16 cellular contexts compared by ENCODE assay signal in genomic region chr2:236535024-236535423, GRCh38. TPM values are rescaled to one million over a fixed set of nuclear protein-coding genes. Genes with fewer than 3 reads are reported as not detected.
DNase-seq lines count a peak whose midpoint lies in the region; ATAC-seq, FAIRE-seq and TF ChIP-seq lines count a peak whose summit lies in the region.
"Had no signal": no experiment of that assay in that cellular context is flagged by ENCODE, and none has a peak within 500 bp of the region (broad histone marks: within the 10 kb centered on the region; RNA-seq: fewer than 3 reads in every experiment).

No MANE protein-coding gene starts in this region.

- peaks cover 12% of the 10 kb centered on the region for H3K4me1 ChIP-seq in keratinocyte (ENCODE audit: control insufficient read depth, extremely low read depth, insufficient read depth, low read length)
- H3K4me1 ChIP-seq: transverse colon had no signal

- no peak for DNase-seq in activated naive CD8-positive, alpha-beta T cell treated with anti-CD3 and anti-CD28 coated beads, Interleukin-2, amount 50 U/mL, for 24 hours
- DNase-seq in brain pericyte (ENCODE audit: low read depth, low spot score) (peak; percentile 93), keratinocyte (ENCODE audit: low read depth, low spot score) (peak; percentile 1), urothelium cell line (ENCODE audit: low spot score) (peak; percentile 71), SHP77 (lab: John Stamatoyannopoulos, UW) (no peak)
- no peak for DNase-seq in activated T-cell treated with anti-CD3 and anti-CD28 coated beads, Interleukin-2, amount 50 U/mL, for 72 hours
- DNase-seq: activated naive CD4-positive, alpha-beta T cell treated with anti-CD3 and anti-CD28 coated beads, Interleukin-2, amount 10 ng/mL, durations not matched to agents 7 days and 5 days; COR-L47; NCI-H146; NCI-H774; nucleus accumbens; Right ventricle myocardium superior; transverse colon had no signal

- dilution Hi-C loops in keratinocyte (cut with MboI; ENCODE audit: extremely low pct_ligation_motif_present, low sequenced_read_pairs), result no loop called here

- TF ChIP-seq CTCF in keratinocyte (optimal IDR thresholded peaks at IDR 0.05 in 1 of 3, IDR thresholded peaks at IDR 0.05 in 1 of 3, conservative IDR thresholded peaks at IDR 0.05 in 1 of 3; ENCODE audit: extremely low read depth in 1 of 3, insufficient read depth in 2 of 3, low read length in 3 of 3), result no peak

- no peak overlapping the region for H3K9ac ChIP-seq in keratinocyte (ENCODE audit: control insufficient read depth, extremely low read depth, insufficient read depth, low read length)

- H4K20me1 ChIP-seq in keratinocyte (ENCODE audit: control insufficient read depth, extremely low read depth, insufficient read depth, low read length), result no peaks in the 10 kb centered on the region

- no peak overlapping the region for H2AFZ ChIP-seq in keratinocyte (ENCODE audit: control insufficient read depth, low read length)

- no peaks in the 10 kb centered on the region for H3K36me3 Mint-ChIP-seq in activated naive CD8-positive, alpha-beta T cell
- peaks cover 4% of the 10 kb centered on the region for H3K36me3 Mint-ChIP-seq in activated naive CD8-positive, alpha-beta T cell treated with anti-CD3 and anti-CD28 coated beads, Interleukin-2, amount 50 U/mL, for 24 hours (ENCODE audit: low read depth)
- peaks cover 0 to 1% of the 10 kb centered on the region in 2 donors for H3K36me3 Mint-ChIP-seq in activated T-cell treated with anti-CD3 and anti-CD28 coated beads, Interleukin-2, amount 50 U/mL, for 72 hours (ENCODE audit: insufficient read depth in 2 of 2)

- H3K4me1 Mint-ChIP-seq in activated naive CD8-positive, alpha-beta T cell (ENCODE audit: low read depth), result peaks cover 44% of the 10 kb centered on the region
- peaks cover 35% of the 10 kb centered on the region for H3K4me1 Mint-ChIP-seq in activated naive CD8-positive, alpha-beta T cell treated with anti-CD3 and anti-CD28 coated beads, Interleukin-2, amount 50 U/mL, for 24 hours
- peaks cover 56% of the 10 kb centered on the region for H3K4me1 Mint-ChIP-seq in activated T-cell treated with anti-CD3 and anti-CD28 coated beads, Interleukin-2, amount 50 U/mL, for 72 hours (ENCODE audit: low read depth)

- no peaks in the 10 kb centered on the region for H3K9me3 Mint-ChIP-seq in activated naive CD8-positive, alpha-beta T cell (ENCODE audit: low read depth)
- H3K9me3 Mint-ChIP-seq in activated naive CD8-positive, alpha-beta T cell treated with anti-CD3 and anti-CD28 coated beads, Interleukin-2, amount 50 U/mL, for 24 hours, result no peaks in the 10 kb centered on the region
- peaks cover 0 to 3% of the 10 kb centered on the region in 2 donors for H3K9me3 Mint-ChIP-seq in activated T-cell treated with anti-CD3 and anti-CD28 coated beads, Interleukin-2, amount 50 U/mL, for 72 hours

- H3K79me2 ChIP-seq in keratinocyte (ENCODE audit: control insufficient read depth, insufficient read depth, low read length), result no peaks in the 10 kb centered on the region

- no peaks in the 10 kb centered on the region for H3K9me3 ChIP-seq in keratinocyte (ENCODE audit: control insufficient read depth, low read depth, low read length)
- H3K9me3 ChIP-seq: transverse colon had no signal

- FAIRE-seq in keratinocyte (lab: Jason Lieb, UNC) (peak; percentile 71), urothelium cell line (lab: Jason Lieb, UNC) (no peak)
- FAIRE-seq: A204.1 had no signal

- H3K36me3 ChIP-seq in keratinocyte (ENCODE audit: control insufficient read depth in 2 of 2, extremely low read depth in 1 of 2, insufficient read depth in 2 of 2, low read length in 2 of 2), result no peaks in the 10 kb centered on the region
- H3K36me3 ChIP-seq: transverse colon had no signal

- H3K4me2 ChIP-seq in keratinocyte (ENCODE audit: control insufficient read depth, extremely low read depth, insufficient read depth, low read depth, low read length), result no peak overlapping the region

- no peak overlapping the region for H3K27ac ChIP-seq in keratinocyte (ENCODE audit: control insufficient read depth, insufficient read depth, low read length)
- H3K27ac ChIP-seq: transverse colon had no signal

- H3K27me3 ChIP-seq in keratinocyte (ENCODE audit: control insufficient read depth, extremely low read depth, insufficient read depth, low read length), result no peaks in the 10 kb centered on the region
- H3K27me3 ChIP-seq: transverse colon had no signal

- no peak overlapping the region for H3K4me3 ChIP-seq in keratinocyte (ENCODE audit: control insufficient read depth in 2 of 3, extremely low read depth in 1 of 3, insufficient read depth in 2 of 3, low read depth in 1 of 3, low read length in 3 of 3)
- H3K4me3 ChIP-seq: transverse colon had no signal

- H3K4me3 Mint-ChIP-seq in activated naive CD8-positive, alpha-beta T cell, result peak overlapping the region; percentile 8
- no peak overlapping the region for H3K4me3 Mint-ChIP-seq in activated naive CD8-positive, alpha-beta T cell treated with anti-CD3 and anti-CD28 coated beads, Interleukin-2, amount 50 U/mL, for 24 hours
- H3K4me3 Mint-ChIP-seq in activated T-cell treated with anti-CD3 and anti-CD28 coated beads, Interleukin-2, amount 50 U/mL, for 72 hours, result no peak overlapping the region
- H3K4me3 Mint-ChIP-seq: activated naive CD4-positive, alpha-beta T cell treated with anti-CD3 and anti-CD28 coated beads, Interleukin-2, amount 10 ng/mL, durations not matched to agents 7 days and 5 days had no signal

- ATAC-seq in activated naive CD8-positive, alpha-beta T cell treated with anti-CD3 and anti-CD28 coated beads, Interleukin-2, amount 50 U/mL, for 24 hours, result no peak
- ATAC-seq in GM19452 (IDR thresholded peaks at IDR 0.05; ENCODE audit: unreplicated experiment), result no peak
- no peak for ATAC-seq in activated T-cell treated with anti-CD3 and anti-CD28 coated beads, Interleukin-2, amount 50 U/mL, for 72 hours (replicated peaks in 1 of 2)

- no peaks in the 10 kb centered on the region for H3K27me3 Mint-ChIP-seq in activated naive CD8-positive, alpha-beta T cell
- H3K27me3 Mint-ChIP-seq in activated naive CD8-positive, alpha-beta T cell treated with anti-CD3 and anti-CD28 coated beads, Interleukin-2, amount 50 U/mL, for 24 hours, result no peaks in the 10 kb centered on the region
- no peaks in the 10 kb centered on the region for H3K27me3 Mint-ChIP-seq in activated T-cell treated with anti-CD3 and anti-CD28 coated beads, Interleukin-2, amount 50 U/mL, for 72 hours (ENCODE audit: low read depth)

- H3K27ac Mint-ChIP-seq in activated naive CD8-positive, alpha-beta T cell, result no peak overlapping the region
- no peak overlapping the region for H3K27ac Mint-ChIP-seq in activated naive CD8-positive, alpha-beta T cell treated with anti-CD3 and anti-CD28 coated beads, Interleukin-2, amount 50 U/mL, for 24 hours
- H3K27ac Mint-ChIP-seq in activated T-cell treated with anti-CD3 and anti-CD28 coated beads, Interleukin-2, amount 50 U/mL, for 72 hours, result no peak overlapping the region
- H3K27ac Mint-ChIP-seq: activated naive CD4-positive, alpha-beta T cell treated with anti-CD3 and anti-CD28 coated beads, Interleukin-2, amount 10 ng/mL, durations not matched to agents 7 days and 5 days had no signal

- H3K9me1 ChIP-seq in keratinocyte (ENCODE audit: control insufficient read depth, extremely low read depth, insufficient read depth, low read length), result no peaks in the 10 kb centered on the region

RNA-seq across cellular contexts. Expression of gene ACKR3, which starts 34.6 kb away (rescaled TPM):
- polyA plus RNA-seq in keratinocyte, result 15.5 to 129 TPM (median 29.4 TPM) in 3 replicates
- 3.0 TPM for polyA plus RNA-seq in keratinocyte (2011; ENCODE audit: low read depth)
- polyA plus RNA-seq in keratinocyte (2011; cell fraction: cytosol; rRNA removed), result 6.7 and 9.9 TPM in 2 replicates
- polyA plus RNA-seq in keratinocyte (2011; cell fraction: nucleus; rRNA removed), result 81.1 and 119 TPM in 2 replicates
- 4.9 and 19.7 TPM in 2 replicates for polyA plus RNA-seq in keratinocyte (2012; ENCODE audit: low replicate concordance)
- polyA minus RNA-seq in keratinocyte, result 22.3 to 233 TPM (median 39.3 TPM) in 3 replicates
- 11.5 TPM for polyA minus RNA-seq in keratinocyte (2011; cell fraction: cytosol; rRNA and poly(A)+ RNA removed)
- 39.9 and 52.7 TPM in 2 replicates for polyA minus RNA-seq in keratinocyte (2011; cell fraction: nucleus; rRNA and poly(A)+ RNA removed)
- total RNA-seq in activated T-cell treated with anti-CD3 and anti-CD28 coated beads, Interleukin-2, amount 50 U/mL, for 72 hours, result 1 to 10 TPM in 1 of 2 donors, under 1 TPM in 1; 0.83 to 1.0 TPM

Comparison
In these comparisons a context has a peak if more than half of its experiments do, and no peak if none do; other contexts are left out.
1. DNase-seq: peak in brain pericyte (single experiment), keratinocyte (single experiment) and urothelium cell line (single experiment); none in activated naive CD8-positive, alpha-beta T cell treated with anti-CD3 and anti-CD28 coated beads, Interleukin-2, amount 50 U/mL, for 24 hours (single experiment), activated T-cell treated with anti-CD3 and anti-CD28 coated beads, Interleukin-2, amount 50 U/mL, for 72 hours (0 of 2) and SHP77 (0 of 2).